20 cellular contexts compared by ENCODE assay signal in genomic region chr1:212215910-212216309, GRCh38.
"Had no signal": no experiment of that assay in that cellular context is flagged by ENCODE, and none has a peak within 500 bp of the region (broad histone marks: within the 10 kb centered on the region; RNA-seq: fewer than 3 reads in every experiment).

No MANE protein-coding gene starts in this region.

- H3K9me3 ChIP-seq: lower lobe of right lung, prostate gland, right atrium auricular region, thyroid gland, vagina had no signal

- H3K27ac ChIP-seq: lower lobe of right lung, prostate gland, right atrium auricular region, thyroid gland, vagina had no signal

- H3K4me2 ChIP-seq: smooth muscle cell had no signal

- H3K4me3 ChIP-seq: lower lobe of right lung, prostate gland, right atrium auricular region, smooth muscle cell, thyroid gland, vagina had no signal

- DNase-seq: dermis blood vessel endothelial cell; effector memory CD8-positive, alpha-beta T cell; left ventricle myocardium superior; lower lobe of right lung; naive thymus-derived CD8-positive, alpha-beta T cell; nephron progenitor cell; nucleus accumbens; stimulated activated CD4-positive, alpha-beta T cell treated with anti-CD3 and anti-CD28 coated beads, Interleukin-12 subunit alpha, Interleukin-12 subunit beta, amount 100 ng/mL, for 4 hours; stimulated activated CD4-positive, alpha-beta T cell treated with anti-CD3 and anti-CD28 coated beads, Interleukin-1b, Interleukin-23, amount 100 ng/mL, for 48 hours; stimulated activated CD4-positive, alpha-beta T cell treated with anti-CD3 and anti-CD28 coated beads, Interleukin-4, amount 100 ng/mL, for 1 hour; stimulated activated CD8-positive, alpha-beta memory T cell treated with anti-CD3 and anti-CD28 coated beads, Interleukin-4, amount 100 ng/mL, for 48 hours; stimulated activated naive CD4-positive, alpha-beta T cell; stimulated activated naive CD8-positive, alpha-beta T cell treated with anti-CD3 and anti-CD28 coated beads, Interleukin-15, amount 100 ng/mL, for 72 hours; thyroid gland; trophoblast cell had no signal

- H3K4me1 ChIP-seq: prostate gland, vagina had no signal

- H3K27me3 ChIP-seq: right atrium auricular region, thyroid gland, vagina had no signal

- H3K36me3 ChIP-seq: lower lobe of right lung, prostate gland, right atrium auricular region, thyroid gland, vagina had no signal

- ATAC-seq: effector memory CD8-positive, alpha-beta T cell; left ventricle myocardium superior; lower lobe of right lung; naive thymus-derived CD8-positive, alpha-beta T cell; sciatic nerve; stimulated activated naive CD8-positive, alpha-beta T cell treated with anti-CD3 and anti-CD28 coated beads, Interleukin-15, amount 100 ng/mL, for 72 hours had no signal
